Comparison of ENCODE assay signal across 7 cellular contexts in the genomic region with DNA sequence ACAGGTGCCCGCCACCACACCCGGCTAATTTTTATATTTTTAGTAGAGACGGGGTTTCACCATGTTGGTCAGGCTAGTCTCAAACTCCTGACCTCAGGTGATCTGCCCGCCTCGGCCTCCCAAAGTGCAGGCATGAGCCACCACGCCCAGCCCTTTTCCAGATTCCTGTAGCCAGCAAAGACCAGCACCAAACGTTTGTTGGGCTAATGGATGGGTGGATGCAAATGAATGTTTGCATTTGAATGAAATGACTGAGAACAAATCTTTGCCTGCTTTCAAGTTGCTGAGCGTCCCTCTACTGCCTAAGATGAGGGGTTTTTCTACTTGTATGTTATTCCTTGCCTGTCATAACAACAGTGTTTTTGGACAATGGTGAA. TPM values are rescaled to one million over a fixed set of nuclear protein-coding genes. Genes with fewer than 3 reads are reported as not detected.
DNase-seq lines count a peak whose midpoint lies in the region; ATAC-seq and TF ChIP-seq lines count a peak whose summit lies in the region.
"Not testable (repeated sequence)": the region's sequence is repeated elsewhere in the genome, so short reads cannot be mapped to it uniquely, and the experiment has no call there.

No MANE protein-coding gene starts in this region.

- TF ChIP-seq CTCF in GM23338 (conservative IDR thresholded peaks at IDR 0.05; ENCODE audit: low read depth in 2 of 2) = not testable (repeated sequence)

- intact Hi-C loops in activated CD4-positive, alpha-beta T cell treated with anti-CD3 and anti-CD28 coated beads, Interleukin-2, amount 10 ng/mL, durations not matched to agents 24 days and 14 days (cut with micrococcal nuclease); activated T-helper 1 cell treated with anti-CD3 and anti-CD28 coated beads, Interleukin-12 subunit alpha, Interleukin-12 subunit beta, Interleukin-2, Interleukin-4 antibody, amounts not matched to agents 30 ng/mL and 10 ng/mL and 1 ng/mL, durations not matched to agents 14 hours and 24 hours and 36 hours (cut with micrococcal nuclease): not testable (repeated sequence)

- H3K4me2 ChIP-seq in GM23338 = not testable (repeated sequence)

- not testable (repeated sequence) for H3K4me1 ChIP-seq in GM23338 (ENCODE audit: insufficient read depth)
- H3K4me1 ChIP-seq in NT2/D1 (ENCODE audit: insufficient read depth, insufficient read length) = peaks cover 12% of the 10 kb centered on the region

- H3K9ac ChIP-seq in NT2/D1 (ENCODE audit: insufficient read length, low read depth) = not testable (repeated sequence)

- H3K27me3 ChIP-seq in GM23338 (ENCODE audit: insufficient read depth); NT2/D1 (ENCODE audit: insufficient read depth, insufficient read length): not testable (repeated sequence)

- H4K20me1 ChIP-seq in GM23338 (replicated peaks; ENCODE audit: insufficient read depth) = not testable (repeated sequence)

- peak; percentile 60 for ATAC-seq in GM23338
- not testable (repeated sequence) for ATAC-seq in activated naive CD8-positive, alpha-beta T cell treated with anti-CD3 and anti-CD28 coated beads, Interleukin-2, amount 10 ng/mL, durations not matched to agents 7 days and 5 days (ENCODE audit: low read depth); stimulated activated effector memory CD8-positive, alpha-beta T cell treated with anti-CD3 and anti-CD28 coated beads, Interleukin-12 subunit alpha, Interleukin-12 subunit beta, amount 100 ng/mL, for 72 hours

- not testable (repeated sequence) for H3K36me3 ChIP-seq in GM23338 (ENCODE audit: insufficient read depth)
- peaks cover 41% of the 10 kb centered on the region for H3K36me3 ChIP-seq in NT2/D1 (ENCODE audit: insufficient read depth, insufficient read length, low read length)

- H3F3A ChIP-seq in GM23338 (replicated peaks; ENCODE audit: low read depth) = not testable (repeated sequence)

- H3K4me3 Mint-ChIP-seq in GM23338; activated CD4-positive, alpha-beta T cell treated with anti-CD3 and anti-CD28 coated beads, Interleukin-2, amount 10 ng/mL, durations not matched to agents 24 days and 14 days; activated naive CD8-positive, alpha-beta T cell treated with anti-CD3 and anti-CD28 coated beads, Interleukin-2, amount 10 ng/mL, durations not matched to agents 7 days and 5 days: not testable (repeated sequence)
- H3K4me3 Mint-ChIP-seq in activated T-helper 1 cell treated with anti-CD3 and anti-CD28 coated beads, Interleukin-12 subunit alpha, Interleukin-12 subunit beta, Interleukin-2, Interleukin-4 antibody, amounts not matched to agents 30 ng/mL and 10 ng/mL and 1 ng/mL, durations not matched to agents 14 hours and 24 hours and 36 hours = peak overlapping the region; percentile 7
- H3K4me3 Mint-ChIP-seq in stimulated activated effector memory CD8-positive, alpha-beta T cell treated with anti-CD3 and anti-CD28 coated beads, Interleukin-12 subunit alpha, Interleukin-12 subunit beta, amount 100 ng/mL, for 72 hours = peak overlapping the region; percentile 53

- peaks cover 23% of the 10 kb centered on the region for H3K4me1 Mint-ChIP-seq in GM23338
- H3K4me1 Mint-ChIP-seq in activated CD4-positive, alpha-beta T cell treated with anti-CD3 and anti-CD28 coated beads, Interleukin-2, amount 10 ng/mL, durations not matched to agents 24 days and 14 days = peaks cover 39% of the 10 kb centered on the region
- H3K4me1 Mint-ChIP-seq in activated T-helper 1 cell treated with anti-CD3 and anti-CD28 coated beads, Interleukin-12 subunit alpha, Interleukin-12 subunit beta, Interleukin-2, Interleukin-4 antibody, amounts not matched to agents 30 ng/mL and 10 ng/mL and 1 ng/mL, durations not matched to agents 14 hours and 24 hours and 36 hours (ENCODE audit: low read depth) = peaks cover 55% of the 10 kb centered on the region
- H3K4me1 Mint-ChIP-seq in activated naive CD8-positive, alpha-beta T cell treated with anti-CD3 and anti-CD28 coated beads, Interleukin-2, amount 10 ng/mL, durations not matched to agents 7 days and 5 days = peaks cover 26% of the 10 kb centered on the region
- H3K4me1 Mint-ChIP-seq in stimulated activated effector memory CD8-positive, alpha-beta T cell treated with anti-CD3 and anti-CD28 coated beads, Interleukin-12 subunit alpha, Interleukin-12 subunit beta, amount 100 ng/mL, for 72 hours = peaks cover 33% of the 10 kb centered on the region

- peaks cover 21% of the 10 kb centered on the region; the same call in 2 of the 3 replicates for H3K36me3 Mint-ChIP-seq in GM23338 (ENCODE audit: low read depth)
- peaks cover 31% of the 10 kb centered on the region for H3K36me3 Mint-ChIP-seq in activated CD4-positive, alpha-beta T cell treated with anti-CD3 and anti-CD28 coated beads, Interleukin-2, amount 10 ng/mL, durations not matched to agents 24 days and 14 days (ENCODE audit: low read depth)
- H3K36me3 Mint-ChIP-seq in activated T-helper 1 cell treated with anti-CD3 and anti-CD28 coated beads, Interleukin-12 subunit alpha, Interleukin-12 subunit beta, Interleukin-2, Interleukin-4 antibody, amounts not matched to agents 30 ng/mL and 10 ng/mL and 1 ng/mL, durations not matched to agents 14 hours and 24 hours and 36 hours (ENCODE audit: low read depth) = peaks cover 26% of the 10 kb centered on the region
- peaks cover 17% of the 10 kb centered on the region for H3K36me3 Mint-ChIP-seq in activated naive CD8-positive, alpha-beta T cell treated with anti-CD3 and anti-CD28 coated beads, Interleukin-2, amount 10 ng/mL, durations not matched to agents 7 days and 5 days
- H3K36me3 Mint-ChIP-seq in stimulated activated effector memory CD8-positive, alpha-beta T cell treated with anti-CD3 and anti-CD28 coated beads, Interleukin-12 subunit alpha, Interleukin-12 subunit beta, amount 100 ng/mL, for 72 hours = peaks cover 65% of the 10 kb centered on the region

- H3K79me2 ChIP-seq in GM23338 (replicated peaks; ENCODE audit: insufficient read depth) = not testable (repeated sequence)

- H2AFZ ChIP-seq in GM23338 = not testable (repeated sequence)

- H3K9me3 ChIP-seq in NT2/D1 (ENCODE audit: insufficient read depth, low read length) = not testable (repeated sequence)

- not testable (repeated sequence) for H3K9me3 Mint-ChIP-seq in GM23338; activated CD4-positive, alpha-beta T cell treated with anti-CD3 and anti-CD28 coated beads, Interleukin-2, amount 10 ng/mL, durations not matched to agents 24 days and 14 days; activated T-helper 1 cell treated with anti-CD3 and anti-CD28 coated beads, Interleukin-12 subunit alpha, Interleukin-12 subunit beta, Interleukin-2, Interleukin-4 antibody, amounts not matched to agents 30 ng/mL and 10 ng/mL and 1 ng/mL, durations not matched to agents 14 hours and 24 hours and 36 hours; activated naive CD8-positive, alpha-beta T cell treated with anti-CD3 and anti-CD28 coated beads, Interleukin-2, amount 10 ng/mL, durations not matched to agents 7 days and 5 days; stimulated activated effector memory CD8-positive, alpha-beta T cell treated with anti-CD3 and anti-CD28 coated beads, Interleukin-12 subunit alpha, Interleukin-12 subunit beta, amount 100 ng/mL, for 72 hours

- DNase-seq in GM23338 (ENCODE audit: low spot score) (peak; percentile 77), NT2/D1 (ENCODE audit: low read depth, low spot score) (peak; percentile 65), iPS-NIHi11 (ENCODE audit: low spot score) (peak; percentile 37)
- not testable (repeated sequence) for DNase-seq in activated CD4-positive, alpha-beta T cell treated with anti-CD3 and anti-CD28 coated beads, Interleukin-2, amount 10 ng/mL, durations not matched to agents 24 days and 14 days; activated T-helper 1 cell treated with anti-CD3 and anti-CD28 coated beads, Interleukin-12 subunit alpha, Interleukin-12 subunit beta, Interleukin-2, Interleukin-4 antibody, amounts not matched to agents 30 ng/mL and 10 ng/mL and 1 ng/mL, durations not matched to agents 14 hours and 24 hours and 36 hours (ENCODE audit: low spot score); activated naive CD8-positive, alpha-beta T cell treated with anti-CD3 and anti-CD28 coated beads, Interleukin-2, amount 10 ng/mL, durations not matched to agents 7 days and 5 days; stimulated activated effector memory CD8-positive, alpha-beta T cell treated with anti-CD3 and anti-CD28 coated beads, Interleukin-12 subunit alpha, Interleukin-12 subunit beta, amount 100 ng/mL, for 72 hours (ENCODE audit: low spot score in 2 of 2)

- H3K27me3 Mint-ChIP-seq in GM23338 (ENCODE audit: insufficient read depth, low read depth, poor library complexity); activated CD4-positive, alpha-beta T cell treated with anti-CD3 and anti-CD28 coated beads, Interleukin-2, amount 10 ng/mL, durations not matched to agents 24 days and 14 days; activated T-helper 1 cell treated with anti-CD3 and anti-CD28 coated beads, Interleukin-12 subunit alpha, Interleukin-12 subunit beta, Interleukin-2, Interleukin-4 antibody, amounts not matched to agents 30 ng/mL and 10 ng/mL and 1 ng/mL, durations not matched to agents 14 hours and 24 hours and 36 hours (ENCODE audit: insufficient read depth); activated naive CD8-positive, alpha-beta T cell treated with anti-CD3 and anti-CD28 coated beads, Interleukin-2, amount 10 ng/mL, durations not matched to agents 7 days and 5 days: not testable (repeated sequence)

- H3K27ac Mint-ChIP-seq in GM23338 = not testable (repeated sequence)
- peak overlapping the region; percentile 89 for H3K27ac Mint-ChIP-seq in activated CD4-positive, alpha-beta T cell treated with anti-CD3 and anti-CD28 coated beads, Interleukin-2, amount 10 ng/mL, durations not matched to agents 24 days and 14 days
- H3K27ac Mint-ChIP-seq in activated T-helper 1 cell treated with anti-CD3 and anti-CD28 coated beads, Interleukin-12 subunit alpha, Interleukin-12 subunit beta, Interleukin-2, Interleukin-4 antibody, amounts not matched to agents 30 ng/mL and 10 ng/mL and 1 ng/mL, durations not matched to agents 14 hours and 24 hours and 36 hours = peak overlapping the region; percentile 92
- peak overlapping the region; percentile 81 for H3K27ac Mint-ChIP-seq in activated naive CD8-positive, alpha-beta T cell treated with anti-CD3 and anti-CD28 coated beads, Interleukin-2, amount 10 ng/mL, durations not matched to agents 7 days and 5 days
- H3K27ac Mint-ChIP-seq in stimulated activated effector memory CD8-positive, alpha-beta T cell treated with anti-CD3 and anti-CD28 coated beads, Interleukin-12 subunit alpha, Interleukin-12 subunit beta, amount 100 ng/mL, for 72 hours = peak overlapping the region; percentile 84

- not testable (repeated sequence) for H3K4me3 ChIP-seq in GM23338; NT2/D1 (ENCODE audit: insufficient read length, low read depth)

- POLR2A ChIA-PET in activated naive CD8-positive, alpha-beta T cell treated with anti-CD3 and anti-CD28 coated beads, Interleukin-2, amount 10 ng/mL, durations not matched to agents 7 days and 5 days (lab: Charles Lee) = interaction anchor here (1.0 to 1.5 kb wide), 4 partner anchors 25 to 179 kb away, joined by 3 to 6 read pairs (median 4); partner anchors contain the start of genes TBC1D2 and TRIM14

- H3K27ac ChIP-seq in GM23338 (ENCODE audit: low read depth) = not testable (repeated sequence)

- not testable (repeated sequence) for H3K9me2 ChIP-seq in GM23338 (ENCODE audit: insufficient read depth)

RNA-seq across cellular contexts. Expression of gene NANS, which starts 20.0 kb away (rescaled TPM):
- total RNA-seq in GM23338 (2014; rRNA removed; shearing (Covaris generic)) = 67.3 and 68.6 TPM in 2 replicates
- polyA plus RNA-seq in GM23338 (2016; fragmentation: Nextera tagmentation; extraction: Ambion mirVana) = 72.8 and 77.4 TPM in 2 replicates
- total RNA-seq in activated CD4-positive, alpha-beta T cell treated with anti-CD3 and anti-CD28 coated beads, Interleukin-2, amount 10 ng/mL, durations not matched to agents 24 days and 14 days = 54.0 and 57.1 TPM in 2 replicates
- 54.4 and 55.5 TPM in 2 replicates for total RNA-seq in activated T-helper 1 cell treated with anti-CD3 and anti-CD28 coated beads, Interleukin-12 subunit alpha, Interleukin-12 subunit beta, Interleukin-2, Interleukin-4 antibody, amounts not matched to agents 30 ng/mL and 10 ng/mL and 1 ng/mL, durations not matched to agents 14 hours and 24 hours and 36 hours
- 10 to 100 TPM; 30.0 to 31.1 TPM for total RNA-seq in activated naive CD8-positive, alpha-beta T cell treated with anti-CD3 and anti-CD28 coated beads, Interleukin-2, amount 10 ng/mL, durations not matched to agents 7 days and 5 days

RNA-seq across cellular contexts. Expression of gene TRIM14, which starts 42.5 kb away (rescaled TPM):
- total RNA-seq in GM23338 (2014; rRNA removed; shearing (Covaris generic)) = 17.4 and 25.3 TPM in 2 replicates
- 14.9 and 17.2 TPM in 2 replicates for polyA plus RNA-seq in GM23338 (2016; fragmentation: Nextera tagmentation; extraction: Ambion mirVana)
- 47.3 and 47.8 TPM in 2 replicates for total RNA-seq in activated CD4-positive, alpha-beta T cell treated with anti-CD3 and anti-CD28 coated beads, Interleukin-2, amount 10 ng/mL, durations not matched to agents 24 days and 14 days
- 41.7 and 42.0 TPM in 2 replicates for total RNA-seq in activated T-helper 1 cell treated with anti-CD3 and anti-CD28 coated beads, Interleukin-12 subunit alpha, Interleukin-12 subunit beta, Interleukin-2, Interleukin-4 antibody, amounts not matched to agents 30 ng/mL and 10 ng/mL and 1 ng/mL, durations not matched to agents 14 hours and 24 hours and 36 hours
- total RNA-seq in activated naive CD8-positive, alpha-beta T cell treated with anti-CD3 and anti-CD28 coated beads, Interleukin-2, amount 10 ng/mL, durations not matched to agents 7 days and 5 days = 100 to 1,000 TPM in 1 of 2 experiments, 10 to 100 TPM in 1; 99.0 to 108 TPM
